ENCODE assay signal across 17 cellular contexts in the genomic region with DNA sequence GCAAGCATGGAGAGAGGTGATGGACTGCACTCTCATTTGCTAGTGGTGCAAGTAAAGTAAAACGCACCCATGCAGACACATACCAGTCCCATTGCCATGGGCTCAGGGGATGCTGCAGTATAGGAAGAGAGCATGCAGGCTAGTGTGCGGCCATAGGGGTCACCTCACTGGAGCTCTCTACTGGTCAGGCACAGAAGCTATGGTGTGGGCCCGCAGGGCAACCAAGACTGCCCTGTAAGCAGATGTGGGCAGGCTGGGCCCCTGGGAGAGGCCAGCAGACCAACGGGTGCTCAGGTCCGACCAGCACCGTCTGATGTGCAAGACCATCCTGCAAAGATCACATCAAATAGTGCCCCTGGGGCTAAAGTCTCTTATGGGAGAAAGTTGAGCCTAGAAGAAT.
DNase-seq lines count a peak whose midpoint lies in the region; ATAC-seq and TF ChIP-seq lines count a peak whose summit lies in the region.
"Had no signal": no experiment of that assay in that cellular context is flagged by ENCODE, and none has a peak within 500 bp of the region (broad histone marks: within the 10 kb centered on the region; RNA-seq: fewer than 3 reads in every experiment).

No MANE protein-coding gene starts in this region.

- DNase-seq in Right ventricle myocardium inferior (ENCODE audit: missing footprints) (peak; percentile 40), cardiac septum (ENCODE audit: low spot score) (no peak), mesenteric fat pad (ENCODE audit: low spot score) (peak; percentile 57), upper lobe of right lung (no peak), nucleus accumbens (lab: John Stamatoyannopoulos, UW) (no peak), hypothalamus (lab: John Stamatoyannopoulos, UW) (no peak)
- DNase-seq: AML-193; Caco-2; CD4-positive, alpha-beta T cell; GM23248; HFFc6 had no signal

- TF ChIP-seq CTCF in upper lobe of right lung (IDR thresholded peaks at IDR 0.05), result no peak

- intact Hi-C loops in Right ventricle myocardium inferior (cut with DNase I) (no loop called here), cardiac septum (cut with DNase I) (no loop called here), upper lobe of right lung (cut with DNase I) (no loop called here)

- no peak overlapping the region for H3K4me3 ChIP-seq in upper lobe of right lung
- H3K4me3 ChIP-seq: A549, GM23248 had no signal

- no peak overlapping the region for H3K27ac ChIP-seq in upper lobe of right lung
- H3K27ac ChIP-seq: 22Rv1, A549, C4-2B, GM23248 had no signal

- no peaks in the 10 kb centered on the region for H3K4me1 ChIP-seq in upper lobe of right lung
- H3K4me1 ChIP-seq: A549, Caco-2 had no signal

- ATAC-seq in Right ventricle myocardium inferior (no peak), upper lobe of right lung (peak; percentile 37), GM18907 (IDR thresholded peaks at IDR 0.05; ENCODE audit: unreplicated experiment) (no peak)
- ATAC-seq: A549, HCT116, HepG2 had no signal

- no peaks in the 10 kb centered on the region for H3K36me3 ChIP-seq in upper lobe of right lung

- no peaks in the 10 kb centered on the region for H3K27me3 ChIP-seq in upper lobe of right lung

- H3K9me3 ChIP-seq in upper lobe of right lung, result no peaks in the 10 kb centered on the region
- H3K9me3 ChIP-seq: A549, Caco-2 had no signal

Comparison
In these comparisons a context has a peak if more than half of its experiments do, and no peak if none do; other contexts are left out.
1. DNase-seq: peak in Right ventricle myocardium inferior (single experiment) and mesenteric fat pad (single experiment); none in cardiac septum (single experiment), upper lobe of right lung (single experiment), nucleus accumbens (0 of 56) and hypothalamus (0 of 51).